In the genomic region with DNA sequence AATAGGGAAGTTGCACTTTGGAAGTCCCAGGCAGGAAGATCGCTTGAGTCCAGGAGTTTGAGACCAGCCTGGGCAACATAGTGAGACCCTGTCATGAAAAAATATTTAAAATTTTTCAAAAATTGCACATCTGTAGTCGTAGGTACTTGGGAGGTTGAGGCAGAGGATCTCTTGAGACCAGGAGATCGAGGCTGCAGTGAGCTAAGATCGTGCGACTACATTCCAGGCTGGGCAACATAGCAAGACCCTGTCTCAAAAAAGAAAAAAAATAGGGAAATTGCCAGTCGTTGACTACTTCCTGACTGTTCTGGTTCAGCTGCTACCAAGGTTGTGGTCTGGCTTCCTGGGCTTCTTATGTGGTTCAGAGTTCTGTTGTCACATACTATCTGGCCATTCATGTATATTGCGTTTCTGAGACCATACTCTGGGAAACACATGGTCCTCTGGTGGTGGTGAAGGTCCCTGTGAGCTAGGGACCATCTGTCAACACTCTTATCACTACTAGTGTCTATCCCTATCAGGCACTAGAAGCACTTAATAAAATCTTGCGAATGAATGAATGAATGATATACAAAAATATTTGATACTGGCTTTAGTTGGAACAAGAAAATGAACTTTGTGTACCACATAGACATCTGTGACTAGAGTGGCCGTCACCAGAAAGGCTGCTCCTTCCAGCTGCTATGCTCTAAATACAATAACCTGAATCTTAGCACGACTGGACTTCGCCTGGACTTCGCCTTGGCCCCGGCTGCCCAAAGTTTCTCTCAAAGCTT, we compare ENCODE assay signal across 2 cellular contexts.
TF ChIP-seq lines count a peak whose summit lies in the region.

No MANE protein-coding gene starts in this region.

TF ChIP-seq in endothelial cell of umbilical vein, 7 proteins besides CTCF, POLR2A, EP300 and RAD21:
- TF ChIP-seq, protein P1, sequence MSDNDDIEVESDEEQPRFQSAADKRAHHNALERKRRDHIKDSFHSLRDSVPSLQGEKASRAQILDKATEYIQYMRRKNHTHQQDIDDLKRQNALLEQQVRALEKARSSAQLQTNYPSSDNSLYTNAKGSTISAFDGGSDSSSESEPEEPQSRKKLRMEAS (IDR thresholded peaks at IDR 0.05; ENCODE audit: insufficient read depth, insufficient read length), result no peak
- TF ChIP-seq EZH2 (IDR thresholded peaks at IDR 0.05; ENCODE audit: borderline replicate concordance, low read depth, low read length, severe bottlenecking) (no peak), FOS (IDR thresholded peaks at IDR 0.05; ENCODE audit: borderline replicate concordance, insufficient read depth, low read length) (no peak), MYC (IDR thresholded peaks at IDR 0.05; ENCODE audit: low read depth, low read length) (no peak), POLR2AphosphoS5 (IDR thresholded peaks at IDR 0.05; ENCODE audit: insufficient read depth, low read depth, low read length) (no peak), GATA2 (IDR thresholded peaks at IDR 0.05; ENCODE audit: insufficient read depth, insufficient read length, low read depth, low read length) (no peak), JUN (IDR thresholded peaks at IDR 0.05; ENCODE audit: borderline replicate concordance, insufficient read depth, insufficient read length, low read depth) (no peak)

TF ChIP-seq in neural cell, 6 proteins besides CTCF, POLR2A, EP300 and RAD21:
- no peak for TF ChIP-seq MXI1 (conservative IDR thresholded peaks at IDR 0.05; ENCODE audit: poor library complexity, severe bottlenecking)
- no peak for TF ChIP-seq EZH2 (IDR thresholded peaks at IDR 0.05; ENCODE audit: borderline replicate concordance, insufficient read depth, low read length, poor library complexity, severe bottlenecking)
- no peak for TF ChIP-seq TAF1 (IDR thresholded peaks at IDR 0.05; ENCODE audit: low read depth)
- TF ChIP-seq POLR2AphosphoS5 (IDR thresholded peaks at IDR 0.05), result no peak
- TF ChIP-seq SMC3 (conservative IDR thresholded peaks at IDR 0.05; ENCODE audit: poor library complexity), result no peak
- TF ChIP-seq, protein P2, sequence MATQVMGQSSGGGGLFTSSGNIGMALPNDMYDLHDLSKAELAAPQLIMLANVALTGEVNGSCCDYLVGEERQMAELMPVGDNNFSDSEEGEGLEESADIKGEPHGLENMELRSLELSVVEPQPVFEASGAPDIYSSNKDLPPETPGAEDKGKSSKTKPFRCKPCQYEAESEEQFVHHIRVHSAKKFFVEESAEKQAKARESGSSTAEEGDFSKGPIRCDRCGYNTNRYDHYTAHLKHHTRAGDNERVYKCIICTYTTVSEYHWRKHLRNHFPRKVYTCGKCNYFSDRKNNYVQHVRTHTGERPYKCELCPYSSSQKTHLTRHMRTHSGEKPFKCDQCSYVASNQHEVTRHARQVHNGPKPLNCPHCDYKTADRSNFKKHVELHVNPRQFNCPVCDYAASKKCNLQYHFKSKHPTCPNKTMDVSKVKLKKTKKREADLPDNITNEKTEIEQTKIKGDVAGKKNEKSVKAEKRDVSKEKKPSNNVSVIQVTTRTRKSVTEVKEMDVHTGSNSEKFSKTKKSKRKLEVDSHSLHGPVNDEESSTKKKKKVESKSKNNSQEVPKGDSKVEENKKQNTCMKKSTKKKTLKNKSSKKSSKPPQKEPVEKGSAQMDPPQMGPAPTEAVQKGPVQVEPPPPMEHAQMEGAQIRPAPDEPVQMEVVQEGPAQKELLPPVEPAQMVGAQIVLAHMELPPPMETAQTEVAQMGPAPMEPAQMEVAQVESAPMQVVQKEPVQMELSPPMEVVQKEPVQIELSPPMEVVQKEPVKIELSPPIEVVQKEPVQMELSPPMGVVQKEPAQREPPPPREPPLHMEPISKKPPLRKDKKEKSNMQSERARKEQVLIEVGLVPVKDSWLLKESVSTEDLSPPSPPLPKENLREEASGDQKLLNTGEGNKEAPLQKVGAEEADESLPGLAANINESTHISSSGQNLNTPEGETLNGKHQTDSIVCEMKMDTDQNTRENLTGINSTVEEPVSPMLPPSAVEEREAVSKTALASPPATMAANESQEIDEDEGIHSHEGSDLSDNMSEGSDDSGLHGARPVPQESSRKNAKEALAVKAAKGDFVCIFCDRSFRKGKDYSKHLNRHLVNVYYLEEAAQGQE (IDR thresholded peaks at IDR 0.05; ENCODE audit: borderline replicate concordance), result no peak
TF ChIP-seq in neural cell: peak in this region for 0.
